Comparison of ENCODE assay signal across 1 cellular context in genomic region chr21:34885125-34885524, GRCh38.
TF ChIP-seq lines count a peak whose summit lies in the region.

No MANE protein-coding gene starts in this region.

TF ChIP-seq in HepG2, 621 proteins besides CTCF, POLR2A, EP300 and RAD21 (continued from another document):
- TF ChIP-seq ZNF18 (CRISPR knock-in tag; IDR thresholded peaks at IDR 0.05; ENCODE audit: insufficient replicate concordance) (no peak), ATF5 (CRISPR knock-in tag; IDR thresholded peaks at IDR 0.05; ENCODE audit: low read depth) (no peak), U2AF1 (optimal IDR thresholded peaks at IDR 0.05; ENCODE audit: low read depth, low read length) (no peak), ZNF75D (CRISPR knock-in tag; IDR thresholded peaks at IDR 0.05; ENCODE audit: borderline replicate concordance) (no peak), ZNF264 (CRISPR knock-in tag; IDR thresholded peaks at IDR 0.05) (no peak)
- TF ChIP-seq, protein P1, sequence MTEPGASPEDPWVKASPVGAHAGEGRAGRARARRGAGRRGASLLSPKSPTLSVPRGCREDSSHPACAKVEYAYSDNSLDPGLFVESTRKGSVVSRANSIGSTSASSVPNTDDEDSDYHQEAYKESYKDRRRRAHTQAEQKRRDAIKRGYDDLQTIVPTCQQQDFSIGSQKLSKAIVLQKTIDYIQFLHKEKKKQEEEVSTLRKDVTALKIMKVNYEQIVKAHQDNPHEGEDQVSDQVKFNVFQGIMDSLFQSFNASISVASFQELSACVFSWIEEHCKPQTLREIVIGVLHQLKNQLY (CRISPR knock-in tag; IDR thresholded peaks at IDR 0.05), result no peak
- TF ChIP-seq, protein P2, sequence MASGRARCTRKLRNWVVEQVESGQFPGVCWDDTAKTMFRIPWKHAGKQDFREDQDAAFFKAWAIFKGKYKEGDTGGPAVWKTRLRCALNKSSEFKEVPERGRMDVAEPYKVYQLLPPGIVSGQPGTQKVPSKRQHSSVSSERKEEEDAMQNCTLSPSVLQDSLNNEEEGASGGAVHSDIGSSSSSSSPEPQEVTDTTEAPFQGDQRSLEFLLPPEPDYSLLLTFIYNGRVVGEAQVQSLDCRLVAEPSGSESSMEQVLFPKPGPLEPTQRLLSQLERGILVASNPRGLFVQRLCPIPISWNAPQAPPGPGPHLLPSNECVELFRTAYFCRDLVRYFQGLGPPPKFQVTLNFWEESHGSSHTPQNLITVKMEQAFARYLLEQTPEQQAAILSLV (CRISPR knock-in tag; IDR thresholded peaks at IDR 0.05; ENCODE audit: borderline replicate concordance), result no peak
TF ChIP-seq in HepG2: peak in this region for 0.
